ENCODE assay signal across 8 cellular contexts in genomic region chr5:14871573-14872069, GRCh38. TPM values are rescaled to one million over a fixed set of nuclear protein-coding genes. Genes with fewer than 3 reads are reported as not detected.
DNase-seq lines count a peak whose midpoint lies in the region; ATAC-seq and TF ChIP-seq lines count a peak whose summit lies in the region.

TSS of gene ANKH (minus strand) at chr5:14871778. CDS start at chr5:14871447, 331 bp downstream.

- DNase-seq in COR-L47 (lab: John Stamatoyannopoulos, UW): peak; percentile 79
- DNase-seq in HK-2 (ENCODE audit: unreplicated experiment): peak; percentile 76
- peak; percentile 28 for DNase-seq in NT2/D1 (ENCODE audit: low read depth, low spot score)
- peak; percentile 86 for DNase-seq in activated T-cell treated with anti-CD3 and anti-CD28 coated beads for 48 hours (ENCODE audit: low read depth)
- no peak for DNase-seq in epithelial cell of proximal tubule (ENCODE audit: low read depth)
- peak; percentile 82 for DNase-seq in stimulated activated CD8-positive, alpha-beta memory T cell treated with anti-CD3 and anti-CD28 coated beads, Interleukin-4, amount 100 ng/mL, for 48 hours

- no peak for TF ChIP-seq CTCF in epithelial cell of proximal tubule (conservative IDR thresholded peaks at IDR 0.05; ENCODE audit: low read depth, low read length)

- H3K4me3 ChIP-seq in NT2/D1 (ENCODE audit: insufficient read length, low read depth) (peak within 1 kb of the TSS; percentile 37), epithelial cell of proximal tubule (ENCODE audit: low read depth, low read length) (peak within 1 kb of the TSS; percentile 73), mucosa of rectum (ENCODE audit: low read length in 2 of 2) (peak within 1 kb of the TSS; percentile 78 to 81)

- peak within 1 kb of the TSS; percentile 93 to 94 for H3K27ac ChIP-seq in mucosa of rectum (ENCODE audit: low read depth in 2 of 2, low read length in 2 of 2)

- H3K27me3 ChIP-seq in NT2/D1 (ENCODE audit: insufficient read depth, insufficient read length): peaks cover 51% of the 10 kb centered on the region
- H3K27me3 ChIP-seq in mucosa of rectum (ENCODE audit: control insufficient read depth in 2 of 2, insufficient read depth in 2 of 2, low read length in 2 of 2): no peaks in the 10 kb centered on the region

- H3K36me3 ChIP-seq in NT2/D1 (ENCODE audit: insufficient read depth, insufficient read length, low read length): no peaks in the 10 kb centered on the region
- no peaks in the 10 kb centered on the region for H3K36me3 ChIP-seq in mucosa of rectum (ENCODE audit: control insufficient read depth in 2 of 2, insufficient read depth in 2 of 2, low read length in 2 of 2)

- ATAC-seq in GM19463 (IDR thresholded peaks at IDR 0.05; ENCODE audit: unreplicated experiment): peak; percentile 90

- H3K9ac ChIP-seq in NT2/D1 (ENCODE audit: insufficient read length, low read depth) (peak within 1 kb of the TSS; percentile 72), mucosa of rectum (ENCODE audit: low read depth in 1 of 2, low read length in 2 of 2) (peak within 1 kb of the TSS; percentile 74 to 89)

- H3K4me1 ChIP-seq in NT2/D1 (ENCODE audit: insufficient read depth, insufficient read length) (no peaks in the 10 kb centered on the region), mucosa of rectum (ENCODE audit: control insufficient read depth in 2 of 2, insufficient read depth in 2 of 2, low read length in 2 of 2) (peaks cover 15 to 17% of the 10 kb centered on the region in 2 donors)

- no peaks in the 10 kb centered on the region for H3K9me3 ChIP-seq in NT2/D1 (ENCODE audit: insufficient read depth, low read length)
- H3K9me3 ChIP-seq in mucosa of rectum (ENCODE audit: control insufficient read depth in 2 of 2, low read length in 2 of 2): no peaks in the 10 kb centered on the region

RNA-seq across cellular contexts. Expression of gene ANKH, which starts in this region (rescaled TPM):
- total RNA-seq in epithelial cell of proximal tubule: 9.5 and 10.3 TPM in 2 replicates
